In genomic region chr4:20194079-20195013, GRCh38 we compare ENCODE assay signal across 14 cellular contexts. TPM values are rescaled to one million over a fixed set of nuclear protein-coding genes. Genes with fewer than 3 reads are reported as not detected.
A peak's percentile ranks its signal among the peaks of the same experiment; 100 is the strongest.
DNase-seq lines count a peak whose midpoint lies in the region; ATAC-seq lines count a peak whose summit lies in the region.
"Had no signal": no experiment of that assay in that cellular context is flagged by ENCODE, and none has a peak within 500 bp of the region (broad histone marks: within the 10 kb centered on the region; RNA-seq: fewer than 3 reads in every experiment).

No MANE protein-coding gene starts in this region.

- in situ Hi-C loops in ACHN (cut with HindIII; ENCODE audit: low pct_ligation_motif_present, low pct_unique_long_range_greater_than_20kb, low sequenced_read_pairs) = no loop called here

- 53% methylated on average over 1 of the region's 1 CpG for WGBS in right cardiac atrium

- H3K27me3 ChIP-seq in ACC112 (ENCODE audit: insufficient read depth, low read length) (no peaks in the 10 kb centered on the region), right cardiac atrium (ENCODE audit: control insufficient read depth, insufficient read depth) (no peaks in the 10 kb centered on the region)

- peak overlapping the region; percentile 76 for H2AFZ ChIP-seq in ACC112 (ENCODE audit: low read length, unreplicated experiment)

- intact Hi-C loops in right cardiac atrium (cut with DNase I) = no loop called here

- DNase-seq in HS-5 (ENCODE audit: low read depth) = peak; percentile 84
- DNase-seq in astrocyte of the hippocampus (ENCODE audit: low read depth, low spot score) = peak; percentile 43
- DNase-seq in right cardiac atrium = no peak
- DNase-seq in NCI-H1048 (lab: John Stamatoyannopoulos, UW) = no peak
- DNase-seq in ACHN = no peak
- no peak for DNase-seq in KG1 (lab: John Stamatoyannopoulos, UW)
- DNase-seq: activated CD4-positive, alpha-beta T cell treated with anti-CD3 and anti-CD28 coated beads, Interleukin-2, amount 10 ng/mL, durations not matched to agents 7 days and 5 days; activated naive CD8-positive, alpha-beta T cell treated with anti-CD3 and anti-CD28 coated beads, Interleukin-2, amount 10 ng/mL, durations not matched to agents 7 days and 5 days; naive thymus-derived CD8-positive, alpha-beta T cell; NCI-H1694; SHP77 had no signal

- H3K27ac ChIP-seq in ACC112 (ENCODE audit: low read depth, low read length) = peak overlapping the region; percentile 99
- no peak overlapping the region for H3K27ac ChIP-seq in right cardiac atrium (ENCODE audit: low read length)
- H3K27ac ChIP-seq: C4-2B had no signal

- H3K4me3 ChIP-seq in ACC112 (ENCODE audit: low read depth, low read length) (peak overlapping the region; percentile 58; the same call in 1 of the 2 replicates), right cardiac atrium (ENCODE audit: low read length) (no peak overlapping the region)

- H3K9me3 ChIP-seq in right cardiac atrium (ENCODE audit: control insufficient read depth, low read length) = no peaks in the 10 kb centered on the region

- no peaks in the 10 kb centered on the region for H3K79me2 ChIP-seq in ACC112 (ENCODE audit: control insufficient read depth, insufficient read depth, low read length, unreplicated experiment)

- H3K4me1 ChIP-seq in ACC112 (ENCODE audit: control insufficient read depth, insufficient read depth, low read length, unreplicated experiment) (peaks cover 38% of the 10 kb centered on the region), right cardiac atrium (ENCODE audit: control insufficient read depth, insufficient read depth, low read length) (no peaks in the 10 kb centered on the region)

- ATAC-seq in right cardiac atrium (peak; percentile 57 to 82), GM19395 (IDR thresholded peaks at IDR 0.05; ENCODE audit: unreplicated experiment) (no peak)
- ATAC-seq: naive thymus-derived CD8-positive, alpha-beta T cell had no signal

- no peaks in the 10 kb centered on the region for H3K36me3 ChIP-seq in ACC112 (ENCODE audit: insufficient read depth, low read length)

RNA-seq across cellular contexts. Expression of gene SLIT2, which starts 57.4 kb away (rescaled TPM):
- 10 to 100 TPM; 10.2 to 13.8 (median 10.9) TPM for total RNA-seq in right cardiac atrium
- polyA plus RNA-seq in right cardiac atrium = 2.9 TPM
- total RNA-seq: activated CD4-positive, alpha-beta T cell treated with anti-CD3 and anti-CD28 coated beads, Interleukin-2, amount 10 ng/mL, durations not matched to agents 7 days and 5 days; activated naive CD8-positive, alpha-beta T cell treated with anti-CD3 and anti-CD28 coated beads, Interleukin-2, amount 10 ng/mL, durations not matched to agents 7 days and 5 days; naive thymus-derived CD8-positive, alpha-beta T cell had no signal
- polyA plus RNA-seq: naive thymus-derived CD8-positive, alpha-beta T cell had no signal

Comparison
In these comparisons a context has a peak if more than half of its experiments do, and no peak if none do; other contexts are left out.
1. DNase-seq: peak in HS-5 (single experiment) and astrocyte of the hippocampus (single experiment); none in right cardiac atrium (0 of 3), NCI-H1048 (single experiment), ACHN (single experiment) and KG1 (single experiment).